In the genomic region with DNA sequence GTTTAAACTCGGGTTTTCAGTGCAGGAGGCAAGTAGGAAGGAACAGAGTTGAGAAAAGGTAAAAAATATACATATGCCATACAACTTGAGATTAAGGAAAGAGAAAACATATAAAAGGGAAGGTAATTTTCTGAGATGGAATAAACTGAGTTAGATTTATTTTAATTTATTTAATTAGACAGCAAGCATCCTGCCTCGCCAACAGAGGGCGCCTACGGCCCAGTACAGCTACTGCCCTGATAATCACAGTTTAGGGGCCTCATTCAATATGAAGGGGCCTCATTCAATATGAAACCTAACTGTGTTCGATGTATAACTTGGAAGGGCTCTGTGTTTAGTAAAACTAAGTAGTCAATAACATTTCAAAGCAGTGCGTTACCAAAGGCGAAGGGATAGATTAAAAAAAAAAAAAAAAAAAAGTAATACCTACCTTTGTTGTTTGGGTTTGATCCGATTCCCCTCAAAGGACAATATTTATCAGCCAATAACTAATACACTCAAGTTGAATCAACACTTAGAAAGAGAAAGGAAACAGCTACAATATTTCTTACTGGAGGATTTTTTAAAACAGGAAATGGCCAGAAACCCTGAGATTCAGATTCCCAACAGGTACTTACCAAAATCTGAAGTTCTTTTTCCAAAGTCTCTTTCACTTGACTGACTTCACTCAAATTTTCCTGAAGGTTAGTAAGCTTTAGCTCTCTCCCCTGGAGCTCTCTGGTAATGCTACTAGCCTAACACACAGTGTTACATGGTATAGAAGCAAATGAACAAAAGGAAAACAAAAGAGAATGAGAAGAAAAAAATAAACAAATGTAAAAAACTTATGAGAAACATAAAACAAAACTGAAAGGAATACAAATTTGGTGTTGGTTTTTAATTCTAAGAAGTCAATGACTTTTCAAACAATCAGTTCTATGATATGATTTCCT, we compare ENCODE assay signal across 1 cellular context.
TF ChIP-seq lines count a peak whose summit lies in the region.

No MANE protein-coding gene starts in this region.

TF ChIP-seq in H1, 55 proteins besides CTCF, POLR2A, EP300 and RAD21 (continued from another document):
- no peak for TF ChIP-seq TEAD4 (IDR thresholded peaks at IDR 0.05; ENCODE audit: low read depth, low read length)
- TF ChIP-seq SIRT6 (IDR thresholded peaks at IDR 0.05; ENCODE audit: low read length): no peak
- no peak for TF ChIP-seq SIX5 (IDR thresholded peaks at IDR 0.05; ENCODE audit: low read depth, low read length)
- no peak for TF ChIP-seq GABPA (IDR thresholded peaks at IDR 0.05; ENCODE audit: borderline replicate concordance, insufficient read depth, low read length)
- TF ChIP-seq TAF7 (optimal IDR thresholded peaks at IDR 0.05; ENCODE audit: borderline replicate concordance, low read depth, low read length): no peak
